Comparison of ENCODE assay signal across 13 cellular contexts in the genomic region with DNA sequence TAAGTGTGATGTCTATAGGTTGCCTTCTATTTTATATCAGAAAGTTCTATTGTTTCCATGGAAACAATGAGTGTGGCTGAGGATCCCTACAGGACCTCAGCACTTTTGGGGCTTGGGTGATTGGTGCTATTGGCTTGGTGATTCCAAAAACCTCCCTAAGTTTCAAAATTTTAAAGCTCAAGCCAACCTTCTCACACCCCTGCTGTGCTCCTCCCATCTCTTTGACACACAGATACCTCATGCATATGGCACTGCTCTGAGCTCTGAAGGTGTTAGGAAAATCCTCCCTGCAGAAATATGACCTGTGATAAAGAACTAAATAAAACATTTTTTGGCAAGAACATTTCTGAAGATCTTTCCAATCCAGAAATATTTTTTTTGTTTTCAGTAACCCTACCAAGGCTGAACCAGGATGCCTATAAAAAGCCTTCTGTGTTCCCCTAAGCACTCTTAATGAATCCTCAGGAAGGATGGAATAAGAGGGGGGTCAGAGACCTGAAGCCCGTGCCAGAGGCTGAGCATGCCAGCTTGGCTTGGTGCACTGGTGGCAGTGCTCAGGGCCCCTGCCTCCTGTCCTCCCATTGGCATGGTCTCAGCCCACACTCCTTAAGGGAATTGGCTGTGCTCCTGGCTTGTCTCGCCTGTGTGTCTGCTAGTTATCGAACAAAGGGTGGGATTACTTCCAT.
DNase-seq lines count a peak whose midpoint lies in the region; ATAC-seq and TF ChIP-seq lines count a peak whose summit lies in the region.
"Had no signal": no experiment of that assay in that cellular context is flagged by ENCODE, and none has a peak within 500 bp of the region (broad histone marks: within the 10 kb centered on the region; RNA-seq: fewer than 3 reads in every experiment).

No MANE protein-coding gene starts in this region.

- no peak overlapping the region for H3K9ac ChIP-seq in OCI-LY1 (ENCODE audit: low read length)

- H3K9me2 ChIP-seq in OCI-LY1 (ENCODE audit: low read depth, low read length) = no peaks in the 10 kb centered on the region

- DNase-seq in DMS 273 treated with DMSO at 0.1 percent for 48 hours (lab: John Stamatoyannopoulos, UW) (peak; percentile 30), Right ventricle myocardium superior (peak; percentile 81), osteocyte (ENCODE audit: extremely low spot score, unreplicated experiment) (no peak), NCI-H524 treated with DMSO at 0.1 percent for 48 hours (lab: John Stamatoyannopoulos, UW) (no peak), foreskin melanocyte (no peak)
- no peak for DNase-seq in stimulated activated CD4-positive, alpha-beta T cell treated with anti-CD3 and anti-CD28 coated beads, Interleukin-15, amount 100 ng/mL, for 24 hours
- DNase-seq: activated CD8-positive, alpha-beta memory T cell treated with anti-CD3 and anti-CD28 coated beads for 24 hours; immature natural killer cell; Karpas-422; NCI-H774 had no signal

- H4K20me1 ChIP-seq in OCI-LY1 (ENCODE audit: insufficient read depth, low read length) = no peaks in the 10 kb centered on the region

- H3K27ac ChIP-seq in OCI-LY1 (ENCODE audit: low read depth, low read length, poor library complexity, severe bottlenecking) = peak overlapping the region; percentile 64

- peaks cover 26% of the 10 kb centered on the region for H3K4me1 ChIP-seq in OCI-LY1 (ENCODE audit: insufficient read depth, low read length, severe bottlenecking)

- peak overlapping the region; percentile 5; the same call in 1 of the 2 replicates for H3K4me2 ChIP-seq in OCI-LY1 (ENCODE audit: low read length)

- no peaks in the 10 kb centered on the region for H3F3A ChIP-seq in OCI-LY1 (ENCODE audit: insufficient read depth, low read length)

- H3K27me3 ChIP-seq in OCI-LY1 (ENCODE audit: insufficient read depth, low read length) = no peaks in the 10 kb centered on the region

- H3K79me2 ChIP-seq in OCI-LY1 (ENCODE audit: insufficient read depth, low read length) = no peaks in the 10 kb centered on the region

- TF ChIP-seq CTCF in OCI-LY1 (IDR thresholded peaks at IDR 0.05; ENCODE audit: low read length) (no peak), osteocyte (IDR thresholded peaks at IDR 0.05) (no peak)

- no peaks in the 10 kb centered on the region for H3K36me3 ChIP-seq in OCI-LY1 (ENCODE audit: insufficient read depth, low read length)

- H3K4me1 Mint-ChIP-seq in osteocyte (ENCODE audit: unreplicated experiment) = peaks cover 28% of the 10 kb centered on the region

- no peak overlapping the region for H2AFZ ChIP-seq in OCI-LY1 (ENCODE audit: low read length)

- peak overlapping the region; percentile 92 for H3K27ac Mint-ChIP-seq in osteocyte (ENCODE audit: unreplicated experiment)
- H3K27ac Mint-ChIP-seq: T-helper 2 cell treated with Interferon-gamma antibody and Interleukin-4, amounts not matched to agents 5 μg/mL and 100 μg/mL, for 36 hours had no signal

- H3K4me3 Mint-ChIP-seq in osteocyte (ENCODE audit: unreplicated experiment) = peak overlapping the region; percentile 59
- H3K4me3 Mint-ChIP-seq: immature natural killer cell; T-helper 2 cell treated with Interferon-gamma antibody and Interleukin-4, amounts not matched to agents 5 μg/mL and 100 μg/mL, for 36 hours had no signal

- intact Hi-C loops in Right ventricle myocardium superior (cut with DNase I) = loop anchor here (5.0 kb wide), 1 partner anchor 66 kb away; no protein-coding TSS in a partner anchor

- peak; percentile 92 for ATAC-seq in Right ventricle myocardium superior (ENCODE audit: poor library complexity)
- no peak for ATAC-seq in GM21360 (IDR thresholded peaks at IDR 0.05; ENCODE audit: unreplicated experiment)

- no peaks in the 10 kb centered on the region for H3K36me3 Mint-ChIP-seq in osteocyte (ENCODE audit: unreplicated experiment)
- H3K36me3 Mint-ChIP-seq: immature natural killer cell had no signal

- peaks cover 4% of the 10 kb centered on the region for H3K27me3 Mint-ChIP-seq in osteocyte (ENCODE audit: unreplicated experiment)

- H3K9me3 Mint-ChIP-seq in osteocyte (ENCODE audit: unreplicated experiment) = no peaks in the 10 kb centered on the region
- H3K9me3 Mint-ChIP-seq: immature natural killer cell; T-helper 2 cell treated with Interferon-gamma antibody and Interleukin-4, amounts not matched to agents 5 μg/mL and 100 μg/mL, for 36 hours had no signal

- H3K9me3 ChIP-seq in OCI-LY1 (ENCODE audit: low read length) = no peaks in the 10 kb centered on the region

- no peak overlapping the region for H3K4me3 ChIP-seq in OCI-LY1 (ENCODE audit: low read depth, low read length, poor library complexity, severe bottlenecking)

Comparison
In these comparisons a context has a peak if more than half of its experiments do, and no peak if none do; other contexts are left out.
1. DNase-seq: peak in DMS 273 treated with DMSO at 0.1 percent for 48 hours (single experiment) and Right ventricle myocardium superior (single experiment); none in osteocyte (single experiment), NCI-H524 treated with DMSO at 0.1 percent for 48 hours (single experiment), stimulated activated CD4-positive, alpha-beta T cell treated with anti-CD3 and anti-CD28 coated beads, Interleukin-15, amount 100 ng/mL, for 24 hours (single experiment) and foreskin melanocyte (single experiment).